Comparison of ENCODE assay signal across 13 cellular contexts in the genomic region with DNA sequence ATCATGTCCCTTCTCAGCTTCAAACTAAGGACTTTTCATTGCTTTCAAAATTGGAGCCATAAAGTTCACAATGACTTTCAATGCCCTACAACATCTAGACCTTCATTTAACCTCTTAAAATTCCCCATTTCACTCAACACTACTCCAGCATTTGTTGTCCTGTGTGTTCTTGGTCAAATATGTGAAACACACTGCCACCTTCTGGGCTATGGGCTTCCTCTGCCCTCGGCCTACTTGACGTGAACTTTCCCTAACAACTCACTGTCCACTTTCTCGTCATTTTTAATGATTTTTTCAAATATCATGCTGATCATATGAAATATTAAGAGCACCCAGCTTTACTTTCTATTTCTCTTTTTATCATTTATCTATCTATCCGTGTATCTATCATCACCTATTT.
DNase-seq lines count a peak whose midpoint lies in the region; ATAC-seq and TF ChIP-seq lines count a peak whose summit lies in the region.
"Had no signal": no experiment of that assay in that cellular context is flagged by ENCODE, and none has a peak within 500 bp of the region (broad histone marks: within the 10 kb centered on the region; RNA-seq: fewer than 3 reads in every experiment).

No MANE protein-coding gene starts in this region.

- peaks cover 0 to 3% (median 0%) of the 10 kb centered on the region in 3 donors for H3K27me3 Mint-ChIP-seq in immature natural killer cell (ENCODE audit: low read depth in 3 of 3)
- H3K27me3 Mint-ChIP-seq: activated naive CD8-positive, alpha-beta T cell; effector memory CD8-positive, alpha-beta T cell had no signal

- H3K36me3 Mint-ChIP-seq in immature natural killer cell = no peaks in the 10 kb centered on the region
- H3K36me3 Mint-ChIP-seq: activated naive CD8-positive, alpha-beta T cell had no signal

- in situ Hi-C loops in KBM-7 (cut with MboI; ENCODE audit: low pct_unique_long_range_greater_than_20kb, low sequenced_read_pairs) (no loop called here), GM13977 (cut with MboI; ENCODE audit: low pct_unique_long_range_greater_than_20kb, low sequenced_read_pairs, unreplicated experiment) (no loop called here)

- TF ChIP-seq CTCF in C4-2B (conservative IDR thresholded peaks at IDR 0.05) = peak; percentile 68
- TF ChIP-seq CTCF in RWPE2 (IDR thresholded peaks at IDR 0.05; ENCODE audit: poor library complexity, severe bottlenecking) = peak; percentile 44
- no peak for TF ChIP-seq CTCF in GM13977 (IDR thresholded peaks at IDR 0.05; ENCODE audit: extremely low read depth, insufficient read depth, missing control alignments)

- no peaks in the 10 kb centered on the region for H3K9me3 ChIP-seq in RWPE2 (ENCODE audit: severe bottlenecking)

- peaks cover 19 to 50% (median 32%) of the 10 kb centered on the region in 6 donors for H3K9me3 Mint-ChIP-seq in immature natural killer cell

- no peak overlapping the region for H3K4me3 ChIP-seq in RWPE2 (ENCODE audit: severe bottlenecking)
- H3K4me3 ChIP-seq: tibial nerve had no signal

- H3K27me3 ChIP-seq in RWPE2 (ENCODE audit: insufficient read depth, poor library complexity, severe bottlenecking) = no peaks in the 10 kb centered on the region
- H3K27me3 ChIP-seq: tibial nerve had no signal

- ATAC-seq in RWPE2 (ENCODE audit: low read depth) (peak; percentile 50; the same call in 1 of the 3 replicates), GM21447 (IDR thresholded peaks at IDR 0.05; ENCODE audit: unreplicated experiment) (no peak)
- ATAC-seq: effector memory CD8-positive, alpha-beta T cell had no signal

- no peak overlapping the region for H3K4me3 Mint-ChIP-seq in immature natural killer cell
- H3K4me3 Mint-ChIP-seq: activated naive CD8-positive, alpha-beta T cell; effector memory CD8-positive, alpha-beta T cell had no signal

- H3K27ac Mint-ChIP-seq in immature natural killer cell = no peak overlapping the region
- H3K27ac Mint-ChIP-seq: activated naive CD8-positive, alpha-beta T cell; effector memory CD8-positive, alpha-beta T cell had no signal

- H3K4me1 Mint-ChIP-seq in immature natural killer cell = no peaks in the 10 kb centered on the region

- peak; percentile 18 for DNase-seq in KBM-7
- DNase-seq in RWPE2 (ENCODE audit: low spot score) = no peak
- DNase-seq in iPS-NIHi11 (ENCODE audit: low spot score) = peak; percentile 6
- DNase-seq in GM13977 (ENCODE audit: low spot score) = no peak
- DNase-seq in stimulated activated CD8-positive, alpha-beta memory T cell treated with anti-CD3 and anti-CD28 coated beads, Interleukin-4, amount 100 ng/mL, for 48 hours = no peak
- no peak for DNase-seq in immature natural killer cell
- DNase-seq: activated CD4-positive, CD25-positive, alpha-beta regulatory T cell treated with anti-CD3 and anti-CD28 coated beads, Interleukin-2, amount 50 U/mL, for 72 hours; effector memory CD8-positive, alpha-beta T cell; stimulated activated CD4-positive, alpha-beta T cell treated with anti-CD3 and anti-CD28 coated beads, Interleukin-4, amount 100 ng/mL, for 24 hours had no signal

- H3K36me3 ChIP-seq in RWPE2 (ENCODE audit: low read depth) = no peaks in the 10 kb centered on the region
- H3K36me3 ChIP-seq: tibial nerve had no signal

- H3K27ac ChIP-seq in C4-2B (no peak overlapping the region), RWPE2 (ENCODE audit: poor library complexity, severe bottlenecking) (no peak overlapping the region)
- H3K27ac ChIP-seq: tibial nerve had no signal

- no peaks in the 10 kb centered on the region for H3K4me1 ChIP-seq in RWPE2 (ENCODE audit: insufficient read depth, poor library complexity, severe bottlenecking)
- H3K4me1 ChIP-seq: tibial nerve had no signal

Comparison
In these comparisons a context has a peak if more than half of its experiments do, and no peak if none do; other contexts are left out.
1. DNase-seq: peak in KBM-7 (single experiment) and iPS-NIHi11 (single experiment); none in RWPE2 (single experiment), GM13977 (single experiment), stimulated activated CD8-positive, alpha-beta memory T cell treated with anti-CD3 and anti-CD28 coated beads, Interleukin-4, amount 100 ng/mL, for 48 hours (single experiment) and immature natural killer cell (0 of 3).